ENCODE assay signal across 13 cellular contexts in the genomic region with DNA sequence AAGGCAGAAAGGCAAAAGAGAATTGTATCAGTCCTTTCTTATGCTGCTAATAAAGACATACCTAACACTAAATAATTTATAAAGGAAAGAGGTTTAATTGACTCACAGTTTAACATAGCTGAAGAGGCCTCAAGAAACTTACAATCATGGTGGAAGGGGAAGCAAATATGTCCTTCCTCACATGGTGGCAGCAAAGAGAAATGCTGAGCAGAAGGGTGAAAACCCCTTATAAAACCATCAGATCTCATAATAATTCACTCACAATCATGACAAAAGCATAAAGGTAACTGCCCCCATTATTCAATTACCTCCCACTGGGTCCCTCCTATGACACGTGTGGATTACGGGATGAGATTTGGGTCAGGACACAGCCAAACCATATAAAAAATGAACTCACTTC.
DNase-seq lines count a peak whose midpoint lies in the region; ATAC-seq and TF ChIP-seq lines count a peak whose summit lies in the region.
"Had no signal": no experiment of that assay in that cellular context is flagged by ENCODE, and none has a peak within 500 bp of the region (broad histone marks: within the 10 kb centered on the region; RNA-seq: fewer than 3 reads in every experiment).

No MANE protein-coding gene starts in this region.

- H3K27me3 ChIP-seq in AG04450 (ENCODE audit: control insufficient read depth, insufficient read depth, low read length) (no peaks in the 10 kb centered on the region), DOHH2 (ENCODE audit: control insufficient read depth, low read length) (no peaks in the 10 kb centered on the region), Peyer's patch (no peaks in the 10 kb centered on the region)
- H3K27me3 ChIP-seq: left lung, neural progenitor cell had no signal

- H3K4me3 ChIP-seq in AG04450 (ENCODE audit: low read depth, low read length), result no peak overlapping the region
- no peak overlapping the region for H3K4me3 ChIP-seq in DOHH2 (ENCODE audit: low read length)
- no peak overlapping the region for H3K4me3 ChIP-seq in Peyer's patch
- H3K4me3 ChIP-seq in fibroblast of villous mesenchyme (ENCODE audit: low read depth, low read length), result no peak overlapping the region
- H3K4me3 ChIP-seq: left lung, neural progenitor cell had no signal

- no peak for TF ChIP-seq POLR2A in Peyer's patch (IDR thresholded peaks at IDR 0.05)

- no peaks in the 10 kb centered on the region for H3F3A ChIP-seq in DOHH2 (ENCODE audit: control insufficient read depth, insufficient read depth)

- ATAC-seq in GM19397 (IDR thresholded peaks at IDR 0.05; ENCODE audit: unreplicated experiment), result no peak
- ATAC-seq: activated T-cell treated with anti-CD3 and anti-CD28 coated beads, Interleukin-2, amount 50 U/mL, for 72 hours; left lung had no signal

- peaks cover 8% of the 10 kb centered on the region for H3K36me3 Mint-ChIP-seq in activated CD4-positive, alpha-beta memory T cell treated with anti-CD3 and anti-CD28 coated beads for 36 hours
- H3K36me3 Mint-ChIP-seq: neural progenitor cell had no signal

- H3K4me1 Mint-ChIP-seq in activated CD4-positive, alpha-beta memory T cell treated with anti-CD3 and anti-CD28 coated beads for 36 hours (ENCODE audit: low read depth), result peaks cover 14% of the 10 kb centered on the region
- H3K4me1 Mint-ChIP-seq: neural progenitor cell had no signal

- no peaks in the 10 kb centered on the region for H3K27me3 Mint-ChIP-seq in activated CD4-positive, alpha-beta memory T cell treated with anti-CD3 and anti-CD28 coated beads for 36 hours

- H3K79me2 ChIP-seq in DOHH2 (ENCODE audit: control insufficient read depth, low read length), result no peaks in the 10 kb centered on the region

- no peak overlapping the region for H3K4me2 ChIP-seq in DOHH2 (ENCODE audit: low read length)
- H3K4me2 ChIP-seq: neural progenitor cell had no signal

- no peaks in the 10 kb centered on the region for H3K9me2 ChIP-seq in DOHH2 (replicated peaks; ENCODE audit: control insufficient read depth, low read length)

- CTCF ChIA-PET in AG04450 (lab: Charles Lee), result no interaction called here
- CTCF ChIA-PET in activated CD4-positive, alpha-beta memory T cell treated with anti-CD3 and anti-CD28 coated beads for 36 hours (lab: Charles Lee), result no interaction called here

- H3K27ac ChIP-seq in AG04450 (ENCODE audit: low read depth, low read length) (no peak overlapping the region), DOHH2 (ENCODE audit: low read depth, low read length) (no peak overlapping the region), Peyer's patch (no peak overlapping the region)
- H3K27ac ChIP-seq: left lung, neural progenitor cell had no signal

- H3K4me3 Mint-ChIP-seq in activated CD4-positive, alpha-beta memory T cell treated with anti-CD3 and anti-CD28 coated beads for 36 hours, result no peak overlapping the region
- H3K4me3 Mint-ChIP-seq: activated T-cell treated with anti-CD3 and anti-CD28 coated beads, Interleukin-2, amount 50 U/mL, for 72 hours; neural progenitor cell had no signal

- no peak overlapping the region for H3K27ac Mint-ChIP-seq in activated CD4-positive, alpha-beta memory T cell treated with anti-CD3 and anti-CD28 coated beads for 36 hours
- H3K27ac Mint-ChIP-seq: activated T-cell treated with anti-CD3 and anti-CD28 coated beads, Interleukin-2, amount 50 U/mL, for 72 hours; neural progenitor cell had no signal

- intact Hi-C loops in activated CD4-positive, alpha-beta memory T cell treated with anti-CD3 and anti-CD28 coated beads for 36 hours (cut with micrococcal nuclease), result no loop called here

- H3K4me1 ChIP-seq in DOHH2 (ENCODE audit: control insufficient read depth, low read length), result no peaks in the 10 kb centered on the region
- peaks cover 0 to 6% (median 0%) of the 10 kb centered on the region in 4 donors for H3K4me1 ChIP-seq in Peyer's patch
- H3K4me1 ChIP-seq: neural progenitor cell had no signal

- H3K9me3 ChIP-seq in AG04450 (ENCODE audit: control insufficient read depth, insufficient read depth, low read length) (no peaks in the 10 kb centered on the region), DOHH2 (ENCODE audit: control insufficient read depth, insufficient read depth, low read length) (no peaks in the 10 kb centered on the region), Peyer's patch (no peaks in the 10 kb centered on the region)

- H4K20me1 ChIP-seq in DOHH2 (ENCODE audit: control insufficient read depth, insufficient read depth, low read depth, low read length), result no peaks in the 10 kb centered on the region

- POLR2A ChIA-PET in AG04450 (lab: Yijun Ruan, JAX), result no interaction called here
- POLR2A ChIA-PET in activated CD4-positive, alpha-beta memory T cell treated with anti-CD3 and anti-CD28 coated beads for 36 hours (lab: Charles Lee), result no interaction called here

- peak; percentile 28 for TF ChIP-seq CTCF in AG04450 (IDR thresholded peaks at IDR 0.05; ENCODE audit: low read depth, low read length)
- peak; percentile 31 for TF ChIP-seq CTCF in DOHH2 (IDR thresholded peaks at IDR 0.05; ENCODE audit: low read depth, low read length, poor library complexity, severe bottlenecking)
- peak in 4 of 6 experiments; percentile 11 to 41 (median 14) for TF ChIP-seq CTCF in Peyer's patch (IDR thresholded peaks at IDR 0.05)
- peak; percentile 22 for TF ChIP-seq CTCF in fibroblast of villous mesenchyme (IDR thresholded peaks at IDR 0.05; ENCODE audit: insufficient read depth, low read depth, low read length)

- DNase-seq in AG04450 (ENCODE audit: low read depth, low spot score), result no peak
- no peak for DNase-seq in Peyer's patch
- no peak for DNase-seq in fibroblast of villous mesenchyme (ENCODE audit: low read depth)
- DNase-seq in NCI-H2171 treated with DMSO at 0.1 percent for 48 hours (lab: John Stamatoyannopoulos, UW), result no peak
- DNase-seq in activated CD4-positive, alpha-beta memory T cell treated with anti-CD3 and anti-CD28 coated beads for 36 hours, result no peak
- no peak for DNase-seq in HCEC 1CT
- DNase-seq: activated T-cell treated with anti-CD3 and anti-CD28 coated beads, Interleukin-2, amount 50 U/mL, for 72 hours; C1 segment of cervical spinal cord; effector CD8-positive, alpha-beta T cell; left lung had no signal

- peaks cover 17% of the 10 kb centered on the region for H3K9me3 Mint-ChIP-seq in activated CD4-positive, alpha-beta memory T cell treated with anti-CD3 and anti-CD28 coated beads for 36 hours
- H3K9me3 Mint-ChIP-seq: neural progenitor cell had no signal

- H3K36me3 ChIP-seq in DOHH2 (ENCODE audit: control insufficient read depth, low read length) (no peaks in the 10 kb centered on the region), Peyer's patch (no peaks in the 10 kb centered on the region)
- H3K36me3 ChIP-seq: left lung, neural progenitor cell had no signal
